16 cellular contexts compared by ENCODE assay signal in the genomic region with DNA sequence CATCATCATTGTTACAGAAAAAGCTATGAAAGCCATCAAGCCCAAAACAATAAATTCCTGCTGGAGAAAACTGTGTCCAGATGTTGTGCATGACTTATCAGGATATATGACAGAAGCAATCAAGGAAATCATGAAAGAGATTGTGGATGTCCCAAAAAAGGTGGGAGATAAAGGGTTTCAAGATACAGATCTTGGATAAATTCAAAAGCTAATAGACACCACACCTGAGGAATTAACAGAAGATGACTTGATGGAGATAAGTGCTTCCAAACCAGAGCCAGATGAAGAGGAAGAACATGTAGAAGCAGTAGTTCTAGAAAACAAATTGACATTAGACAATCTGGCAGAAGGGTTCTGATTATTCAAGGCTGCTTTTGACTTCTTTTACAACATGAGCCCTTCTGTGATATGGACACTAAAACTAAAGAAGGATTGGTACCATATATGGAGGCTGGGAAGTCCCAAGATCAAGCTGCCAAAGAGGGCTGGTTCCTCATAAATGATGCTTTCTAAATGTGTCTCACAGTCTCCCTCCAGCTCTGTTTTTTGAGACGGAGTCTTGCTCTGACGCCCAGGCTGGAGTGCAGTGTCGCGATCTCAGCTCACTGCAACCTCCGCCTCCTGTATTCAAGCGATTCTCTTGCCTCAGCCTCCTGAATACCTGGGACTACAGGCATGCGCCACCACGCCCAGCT. TPM values are rescaled to one million over a fixed set of nuclear protein-coding genes. Genes with fewer than 3 reads are reported as not detected.
A peak's percentile ranks its signal among the peaks of the same experiment; 100 is the strongest.
DNase-seq lines count a peak whose midpoint lies in the region; ATAC-seq, FAIRE-seq and TF ChIP-seq lines count a peak whose summit lies in the region.
"Had no signal": no experiment of that assay in that cellular context is flagged by ENCODE, and none has a peak within 500 bp of the region (broad histone marks: within the 10 kb centered on the region; RNA-seq: fewer than 3 reads in every experiment).

No MANE protein-coding gene starts in this region.

- intact Hi-C loops in GM12878 (cut with micrococcal nuclease; ENCODE audit: unreplicated experiment) (no loop called here), spleen (cut with DNase I; ENCODE audit: low total_unique reads) (loop anchor here (10.0 kb wide), 1 partner anchor 156 kb away; no protein-coding TSS in a partner anchor)
- intact Hi-C loops in activated CD8-positive, alpha-beta T cell treated with anti-CD3 and anti-CD28 coated beads for 36 hours (cut with micrococcal nuclease) = no loop called here

- H3K27me3 ChIP-seq in HUES64 (ENCODE audit: insufficient read depth, low read length) (no peaks in the 10 kb centered on the region), GM12878 (replicated peaks in 1 of 2; ENCODE audit: control insufficient read depth in 2 of 2, insufficient read depth in 2 of 2, low read length in 1 of 2) (no peaks in the 10 kb centered on the region), iPS-20b (ENCODE audit: insufficient read depth, low read length) (no peaks in the 10 kb centered on the region), spleen (replicated peaks in 1 of 7) (no peaks in the 10 kb centered on the region)

- CTCF ChIA-PET in GM12878 (lab: Yijun Ruan, JAX) = interaction anchor here (0.6 to 5.5 kb wide), 22 partner anchors 8 to 641 kb away, joined by 3 to 196 read pairs (median 9); partner anchors contain the start of genes LRIG2, PPM1J and SLC16A1
- CTCF ChIA-PET in activated CD8-positive, alpha-beta T cell treated with anti-CD3 and anti-CD28 coated beads for 36 hours (lab: Charles Lee) = interaction anchor here (1.0 to 3.1 kb wide), 3 partner anchors 11 to 32 kb away, joined by 4 to 12 read pairs (median 8); partner anchors contain the start of gene LRIG2

- RAD21 ChIA-PET in GM12878 (lab: Charles Lee; ENCODE audit: unreplicated experiment) = interaction anchor here (0.6 to 4.1 kb wide), 14 partner anchors 9 to 325 kb away, joined by 3 to 105 read pairs (median 8); partner anchors contain the start of genes LRIG2, PPM1J and SLC16A1

- no peaks in the 10 kb centered on the region for H3K36me3 Mint-ChIP-seq in activated CD8-positive, alpha-beta T cell treated with anti-CD3 and anti-CD28 coated beads for 36 hours (ENCODE audit: low read depth)
- H3K36me3 Mint-ChIP-seq: CD14-positive monocyte had no signal

- H3K4me1 Mint-ChIP-seq in activated CD8-positive, alpha-beta T cell treated with anti-CD3 and anti-CD28 coated beads for 36 hours (ENCODE audit: low read depth) = peaks cover 26% of the 10 kb centered on the region

- no peak overlapping the region for H3K27ac Mint-ChIP-seq in activated CD8-positive, alpha-beta T cell treated with anti-CD3 and anti-CD28 coated beads for 36 hours
- H3K27ac Mint-ChIP-seq: CD14-positive monocyte, IgD-negative memory B cell had no signal

- SMC1A ChIA-PET in GM12878 (lab: Charles Lee; ENCODE audit: uncharacterized antibody, unreplicated experiment) = interaction anchor here (0.6 to 5.7 kb wide), 21 partner anchors 8 to 324 kb away, joined by 3 to 150 read pairs (median 4); partner anchors contain the start of gene LRIG2

- TF ChIP-seq EP300 in GM12878 (IDR thresholded peaks at IDR 0.05; ENCODE audit: borderline replicate concordance in 1 of 2, control insufficient read depth in 1 of 2, low read depth in 2 of 2, low read length in 2 of 2) = no peak

- TF ChIP-seq RAD21 in GM12878 (IDR thresholded peaks at IDR 0.05; ENCODE audit: insufficient read depth, low read depth, low read length) = no peak

- no peaks in the 10 kb centered on the region for H4K20me1 ChIP-seq in GM12878 (ENCODE audit: control insufficient read depth, insufficient read depth)

- DNase-seq in GM12892 (ENCODE audit: insufficient read length) (no peak), GM12878 (ENCODE audit: low read depth, low spot score) (no peak), spleen (no peak)
- DNase-seq in activated CD8-positive, alpha-beta T cell treated with anti-CD3 and anti-CD28 coated beads for 36 hours = no peak
- DNase-seq: COR-L47, NCI-H1417, NCI-H2029 treated with DMSO at 0.1 percent for 48 hours, NCI-H510A, SIG-M5 had no signal

- H3K4me1 ChIP-seq in HUES64 (ENCODE audit: insufficient read depth, low read length) (peaks cover 40% of the 10 kb centered on the region), GM12878 (ENCODE audit: control insufficient read depth, insufficient read depth, low read length) (peaks cover 34% of the 10 kb centered on the region), iPS-20b (ENCODE audit: insufficient read depth, low read length) (peaks cover 16% of the 10 kb centered on the region), spleen (peaks cover 4 to 27% (median 17%) of the 10 kb centered on the region in 6 donors)

- POLR2A ChIA-PET in GM12878 (lab: Charles Lee) = interaction anchor here (0.5 to 0.9 kb wide), 3 partner anchors 9 to 890 kb away, joined by 3 to 5 read pairs (median 3); no protein-coding TSS in a partner anchor
- POLR2A ChIA-PET in activated CD8-positive, alpha-beta T cell treated with anti-CD3 and anti-CD28 coated beads for 36 hours (lab: Charles Lee) = no interaction called here

- no peak overlapping the region for H3K4me3 ChIP-seq in HUES64 (ENCODE audit: low read length)
- H3K4me3 ChIP-seq in GM12878 = no peak overlapping the region
- H3K4me3 ChIP-seq in iPS-20b (ENCODE audit: low read length) = no peak overlapping the region
- H3K4me3 ChIP-seq in spleen = no peak overlapping the region

- H3K27ac ChIP-seq in HUES64 (ENCODE audit: low read depth, low read length) (peak overlapping the region; percentile 99), GM12878 (ENCODE audit: control insufficient read depth, insufficient read depth) (no peak overlapping the region), iPS-20b (ENCODE audit: low read length) (peak overlapping the region; percentile 87), spleen (no peak overlapping the region)

- WGBS in HUES64 = 92% methylated on average over 8 of the region's 8 CpGs
- WGBS in GM12878 (ENCODE audit: insufficient coverage, insufficient replicate concordance, low lambda C conversion rate, missing lambda C conversion rate) = 41% methylated on average over 8 of the region's 8 CpGs
- WGBS in spleen, 5 donors = 61 to 90% (median 78%) methylated on average over 8 of the region's 8 CpGs

- H3K27me3 Mint-ChIP-seq in activated CD8-positive, alpha-beta T cell treated with anti-CD3 and anti-CD28 coated beads for 36 hours = peaks cover 2% of the 10 kb centered on the region

- no TSS peak for BruUV-seq in GM12878 (replicated peaks; lab: Mats Ljungman, UMichigan)

- H3K9me3 Mint-ChIP-seq in activated CD8-positive, alpha-beta T cell treated with anti-CD3 and anti-CD28 coated beads for 36 hours = no peaks in the 10 kb centered on the region

- H3K36me3 ChIP-seq in HUES64 (ENCODE audit: insufficient read depth, low read length) = no peaks in the 10 kb centered on the region
- H3K36me3 ChIP-seq in GM12878 (ENCODE audit: control insufficient read depth in 2 of 2, insufficient read depth in 2 of 2, low read length in 1 of 2) = no peaks in the 10 kb centered on the region
- no peaks in the 10 kb centered on the region for H3K36me3 ChIP-seq in iPS-20b (ENCODE audit: insufficient read depth, low read depth, low read length)
- H3K36me3 ChIP-seq in spleen = no peaks in the 10 kb centered on the region

- ATAC-seq in GM12878 = peak; percentile 48
- ATAC-seq in activated CD8-positive, alpha-beta T cell treated with anti-CD3 and anti-CD28 coated beads for 36 hours = no peak
- no peak for ATAC-seq in HG02678 (IDR thresholded peaks at IDR 0.05; ENCODE audit: unreplicated experiment)
- no peak for ATAC-seq in HG03442 (IDR thresholded peaks at IDR 0.05; ENCODE audit: unreplicated experiment)

- in situ Hi-C loops in GM12878 (cut with MboI) = loop anchor here (5.0 kb wide), 3 partner anchors 159 to 324 kb away; partner anchors contain the start of gene PPM1J

- TF ChIP-seq POLR2A in GM12892 (IDR thresholded peaks at IDR 0.05; ENCODE audit: low read depth, low read length) = no peak
- no peak for TF ChIP-seq POLR2A in GM12878 (IDR thresholded peaks at IDR 0.05; ENCODE audit: low read depth, low read length)
- no peak for TF ChIP-seq POLR2A in spleen (IDR thresholded peaks at IDR 0.05)

- no peaks in the 10 kb centered on the region for H3K9me3 ChIP-seq in HUES64 (ENCODE audit: insufficient read depth, low read depth, low read length)
- no peaks in the 10 kb centered on the region for H3K9me3 ChIP-seq in GM12878 (replicated peaks; ENCODE audit: control insufficient read depth, insufficient read depth, low read length)
- no peaks in the 10 kb centered on the region for H3K9me3 ChIP-seq in iPS-20b (ENCODE audit: insufficient read depth, low read depth, low read length)
- H3K9me3 ChIP-seq in spleen = no peaks in the 10 kb centered on the region

- H3K9ac ChIP-seq in HUES64 (ENCODE audit: low read depth, low read length) = no peak overlapping the region
- no peak overlapping the region for H3K9ac ChIP-seq in GM12878 (ENCODE audit: control insufficient read depth, insufficient read depth, low read length)
- peak overlapping the region; percentile 81; the same call in 1 of the 2 replicates for H3K9ac ChIP-seq in iPS-20b (ENCODE audit: low read depth, low read length)

- TF ChIP-seq CTCF in GM12878 (IDR thresholded peaks at IDR 0.05 in 2 of 3, conservative IDR thresholded peaks at IDR 0.05 in 1 of 3; ENCODE audit: control insufficient read depth in 2 of 3, extremely low read depth in 1 of 3, insufficient read depth in 1 of 3, low read depth in 3 of 3, low read length in 3 of 3) (no peak), spleen (IDR thresholded peaks at IDR 0.05 in 8 of 11, conservative IDR thresholded peaks at IDR 0.05 in 3 of 11) (no peak)
- TF ChIP-seq CTCF in activated CD8-positive, alpha-beta T cell treated with anti-CD3 and anti-CD28 coated beads for 36 hours (IDR thresholded peaks at IDR 0.05) = no peak

- H3K79me2 ChIP-seq in GM12878 (ENCODE audit: control insufficient read depth, insufficient read depth, low read length) = no peaks in the 10 kb centered on the region

- H2AFZ ChIP-seq in GM12878 (ENCODE audit: control insufficient read depth, low read depth, low read length) = no peak overlapping the region; the same call in 1 of the 2 replicates

- H3K4me3 Mint-ChIP-seq in activated CD8-positive, alpha-beta T cell treated with anti-CD3 and anti-CD28 coated beads for 36 hours = no peak overlapping the region
- H3K4me3 Mint-ChIP-seq: CD14-positive monocyte, IgD-negative memory B cell had no signal

- FAIRE-seq in GM12892 (lab: Jason Lieb, UNC) = peak; percentile 24
- FAIRE-seq in GM12878 (lab: Jason Lieb, UNC) = no peak
- FAIRE-seq: RCC 7860 had no signal

- H3K4me2 ChIP-seq in GM12878 (ENCODE audit: control insufficient read depth, insufficient read depth) = no peak overlapping the region; the same call in 1 of the 2 replicates

RNA-seq across cellular contexts. Expression of gene LRIG2, which starts 32.1 kb away (rescaled TPM):
- 6.1 TPM for polyA plus RNA-seq in GM12892 (2012; ENCODE audit: missing spikeins)
- polyA plus RNA-seq in HUES64 (2013, experiment 1 of 2) = 6.4 TPM
- 8.0 TPM for polyA plus RNA-seq in HUES64 (2013, experiment 2 of 2)
- total RNA-seq in GM12878 (2013; cell fraction: nucleolus; rRNA removed) = 78.4 and 80.4 TPM in 2 replicates
- total RNA-seq in GM12878 (2014; rRNA removed) (8.4 and 8.5 TPM in 2 replicates), GM12878 (2014; rRNA removed; fragmentation: Illumina TruSeq; extraction: Trizol) (6.7 and 7.7 TPM in 2 replicates), GM12878 (2021) (4.3 and 7.6 TPM in 2 replicates), spleen (10 to 100 TPM; 20.7 to 68.7 (median 23.7) TPM)
- polyA plus RNA-seq in GM12878 (2011; ENCODE audit: low read depth) = 4.2 TPM
- polyA plus RNA-seq in GM12878 (2011; rRNA removed) (11.8 and 13.9 TPM in 2 replicates), GM12878 (2014; fragmentation: Illumina TruSeq; extraction: Trizol) (5.3 and 6.0 TPM in 2 replicates), GM12878 (2014; fragmentation: Nextera tagmentation; extraction: Ambion mirVana) (1 to 10 TPM in 1 of 2 experiments, under 1 TPM in 1; 0.77 to 1.3 TPM), GM12878 (2014; rRNA removed) (4.9 and 5.2 TPM in 2 replicates), GM12878 (2016; fragmentation: Nextera tagmentation; extraction: Ambion mirVana) (1 to 10 TPM; 4.6 TPM), spleen (1 to 10 TPM; 3.4 to 5.5 (median 4.3) TPM)
- 7.8 and 10.1 TPM in 2 replicates for polyA plus RNA-seq in GM12878 (2011; cell fraction: cytosol; rRNA removed)
- 10.9 and 14.3 TPM in 2 replicates for polyA plus RNA-seq in GM12878 (2011; cell fraction: nucleus; rRNA removed)
- polyA plus RNA-seq in GM12878 (2012) = 4.3 and 4.9 TPM in 2 replicates
- polyA minus RNA-seq in GM12878 (2011; rRNA and poly(A)+ RNA removed) = 21.4 and 24.0 TPM in 2 replicates
- polyA minus RNA-seq in GM12878 (2011; cell fraction: cytosol; rRNA and poly(A)+ RNA removed) = 3.5 and 7.3 TPM in 2 replicates
- 10.3 and 11.5 TPM in 2 replicates for polyA minus RNA-seq in GM12878 (2011; cell fraction: nucleus; rRNA and poly(A)+ RNA removed)
- total RNA-seq in activated CD8-positive, alpha-beta T cell treated with anti-CD3 and anti-CD28 coated beads for 36 hours = 1 to 10 TPM; 7.2 to 8.3 TPM

Comparison
In these comparisons a context has a peak if more than half of its experiments do, and no peak if none do; other contexts are left out.
1. H3K27ac ChIP-seq: peak in HUES64 (single experiment) and iPS-20b (single experiment); none in GM12878 (single experiment) and spleen (0 of 8).